Comparison of ENCODE assay signal across 10 cellular contexts in genomic region chr21:36076878-36077658, GRCh38.
A peak's percentile ranks its signal among the peaks of the same experiment; 100 is the strongest.
DNase-seq lines count a peak whose midpoint lies in the region; ATAC-seq lines count a peak whose summit lies in the region.
"Had no signal": no experiment of that assay in that cellular context is flagged by ENCODE, and none has a peak within 500 bp of the region (broad histone marks: within the 10 kb centered on the region; RNA-seq: fewer than 3 reads in every experiment).

No MANE protein-coding gene starts in this region.

- no peaks in the 10 kb centered on the region for H3K27me3 Mint-ChIP-seq in memory B cell

- ATAC-seq in GM21390 (IDR thresholded peaks at IDR 0.05; ENCODE audit: unreplicated experiment) (peak; percentile 66), memory B cell (ENCODE audit: low read depth) (peak; percentile 71), HG03442 (IDR thresholded peaks at IDR 0.05; ENCODE audit: unreplicated experiment) (no peak)

- no peak overlapping the region for H3K4me3 Mint-ChIP-seq in memory B cell

- peaks cover 24% of the 10 kb centered on the region for H3K4me1 Mint-ChIP-seq in memory B cell

- DNase-seq in NCI-H748 (lab: John Stamatoyannopoulos, UW; ENCODE audit: unreplicated experiment), result peak; percentile 7
- no peak for DNase-seq in NCI-H748 treated with DMSO at 0.1 percent for 48 hours (lab: John Stamatoyannopoulos, UW)
- peak; percentile 67 for DNase-seq in RPMI8226
- DNase-seq in memory B cell (ENCODE audit: low spot score in 2 of 2), result no peak
- no peak for DNase-seq in OCI-M2 (lab: John Stamatoyannopoulos, UW; ENCODE audit: unreplicated experiment)
- no peak for DNase-seq in GF-D8 (lab: John Stamatoyannopoulos, UW)
- DNase-seq: aorta, Calu3 had no signal

- peaks cover 8% of the 10 kb centered on the region for H3K36me3 Mint-ChIP-seq in memory B cell

- no peaks in the 10 kb centered on the region for H3K9me3 Mint-ChIP-seq in memory B cell

- peak overlapping the region; percentile 63 for H3K27ac Mint-ChIP-seq in memory B cell

Comparison
In these comparisons a context has a peak if more than half of its experiments do, and no peak if none do; other contexts are left out.
1. DNase-seq: peak in NCI-H748 (single experiment) and RPMI8226 (single experiment); none in NCI-H748 treated with DMSO at 0.1 percent for 48 hours (single experiment), memory B cell (0 of 2), OCI-M2 (single experiment) and GF-D8 (single experiment).